In genomic region chr15:49083471-49084284, GRCh38 we compare ENCODE assay signal across 18 cellular contexts. TPM values are rescaled to one million over a fixed set of nuclear protein-coding genes. Genes with fewer than 3 reads are reported as not detected.
DNase-seq lines count a peak whose midpoint lies in the region; ATAC-seq and TF ChIP-seq lines count a peak whose summit lies in the region.
"Had no signal": no experiment of that assay in that cellular context is flagged by ENCODE, and none has a peak within 500 bp of the region (broad histone marks: within the 10 kb centered on the region; RNA-seq: fewer than 3 reads in every experiment).

No MANE protein-coding gene starts in this region.

- H2AFZ ChIP-seq in smooth muscle cell (ENCODE audit: low read depth), result no peak overlapping the region
- H2AFZ ChIP-seq in OCI-LY7 (ENCODE audit: low read length), result no peak overlapping the region

- H3K4me3 ChIP-seq in smooth muscle cell (no peak overlapping the region), OCI-LY7 (ENCODE audit: low read depth, low read length, poor library complexity, severe bottlenecking) (no peak overlapping the region), uterus (no peak overlapping the region)
- H3K4me3 ChIP-seq: ascending aorta, esophagus muscularis mucosa, HAP-1 had no signal

- H3K36me3 ChIP-seq in smooth muscle cell (ENCODE audit: low read depth), result no peaks in the 10 kb centered on the region
- no peaks in the 10 kb centered on the region for H3K36me3 ChIP-seq in OCI-LY7 (ENCODE audit: insufficient read depth, low read length)
- no peaks in the 10 kb centered on the region for H3K36me3 ChIP-seq in uterus
- H3K36me3 ChIP-seq: ascending aorta, esophagus muscularis mucosa, HAP-1 had no signal

- no peaks in the 10 kb centered on the region for H4K20me1 ChIP-seq in smooth muscle cell (ENCODE audit: low read depth)
- no peaks in the 10 kb centered on the region for H4K20me1 ChIP-seq in OCI-LY7 (ENCODE audit: insufficient read depth, low read length)

- no peak overlapping the region for H3K9ac ChIP-seq in smooth muscle cell (ENCODE audit: low read depth)

- no peak for TF ChIP-seq POLR2A in uterus (IDR thresholded peaks at IDR 0.05)

- no peaks in the 10 kb centered on the region for H3K4me1 ChIP-seq in smooth muscle cell (ENCODE audit: low read depth)
- H3K4me1 ChIP-seq in OCI-LY7 (ENCODE audit: insufficient read depth, low read length, poor library complexity, severe bottlenecking), result no peaks in the 10 kb centered on the region
- H3K4me1 ChIP-seq in uterus, result no peaks in the 10 kb centered on the region
- H3K4me1 ChIP-seq: ascending aorta, esophagus muscularis mucosa, HAP-1 had no signal

- 66% methylated on average over 5 of the region's 5 CpGs for WGBS in smooth muscle cell (ENCODE audit: low lambda C conversion rate)

- no peak for ATAC-seq in HG03039 (IDR thresholded peaks at IDR 0.05; ENCODE audit: unreplicated experiment)
- ATAC-seq in GM21390 (IDR thresholded peaks at IDR 0.05; ENCODE audit: unreplicated experiment), result no peak
- ATAC-seq: activated T-helper 17 cell treated with anti-CD3 and anti-CD28 coated beads, Interleukin-2, amount 50 U/mL, for 72 hours; WTC11 had no signal

- H3K9me3 ChIP-seq in smooth muscle cell (replicated peaks; ENCODE audit: low read depth) (no peaks in the 10 kb centered on the region), OCI-LY7 (ENCODE audit: low read length) (no peaks in the 10 kb centered on the region), uterus (no peaks in the 10 kb centered on the region)
- H3K9me3 ChIP-seq: ascending aorta, esophagus muscularis mucosa, HAP-1 had no signal

- H3K27me3 ChIP-seq in smooth muscle cell (ENCODE audit: low read depth), result no peaks in the 10 kb centered on the region
- no peaks in the 10 kb centered on the region for H3K27me3 ChIP-seq in uterus
- H3K27me3 ChIP-seq: ascending aorta, esophagus muscularis mucosa had no signal

- H3K9me2 ChIP-seq in OCI-LY7 (ENCODE audit: insufficient read depth, low read length), result no peaks in the 10 kb centered on the region

- peak; percentile 84 for DNase-seq in EH (ENCODE audit: low read depth)
- DNase-seq in amniotic epithelial cell (ENCODE audit: low read depth), result peak; percentile 56
- peak; percentile 9 for DNase-seq in fibroblast of the conjunctiva (ENCODE audit: low read depth)
- DNase-seq in smooth muscle cell (lab: John Stamatoyannopoulos, UW; ENCODE audit: unreplicated experiment), result no peak
- DNase-seq in OCI-LY7 (ENCODE audit: low spot score), result no peak
- no peak for DNase-seq in uterus
- DNase-seq: hypothalamus; NCI-H1436 treated with DMSO at 0.1 percent for 48 hours; NCI-H2227 treated with DMSO at 0.1 percent for 48 hours; stimulated activated naive CD4-positive, alpha-beta T cell treated with Interleukin-2 at 50 U/mL for 16 hours; T-helper 1 cell had no signal

- TF ChIP-seq CTCF in smooth muscle cell (IDR thresholded peaks at IDR 0.05; ENCODE audit: borderline replicate concordance, insufficient read depth, poor library complexity, severe bottlenecking), result no peak
- TF ChIP-seq CTCF in OCI-LY7 (conservative IDR thresholded peaks at IDR 0.05; ENCODE audit: low read length), result no peak
- TF ChIP-seq CTCF in uterus (IDR thresholded peaks at IDR 0.05), result no peak

- H3F3A ChIP-seq in smooth muscle cell (ENCODE audit: low read depth), result no peaks in the 10 kb centered on the region

- peak overlapping the region; percentile 54 for H3K27ac ChIP-seq in smooth muscle cell (ENCODE audit: low read depth)
- H3K27ac ChIP-seq in OCI-LY7 (ENCODE audit: low read depth, low read length, poor library complexity, severe bottlenecking), result no peak overlapping the region
- H3K27ac ChIP-seq in uterus, result no peak overlapping the region
- H3K27ac ChIP-seq: ascending aorta, esophagus muscularis mucosa had no signal

- no TSS peak for BruUV-seq in OCI-LY7 (replicated peaks; lab: Mats Ljungman, UMichigan)

- POLR2A ChIA-PET in OCI-LY7 (lab: Charles Lee), result interaction anchor here (0.9 to 1.2 kb wide), 3 partner anchors 8 to 108 kb away, joined by 3 to 4 read pairs (median 3); no protein-coding TSS in a partner anchor

- H3K4me2 ChIP-seq in smooth muscle cell (peak overlapping the region; percentile 18), OCI-LY7 (ENCODE audit: low read length) (no peak overlapping the region)

- H3K79me2 ChIP-seq in smooth muscle cell (ENCODE audit: low read depth), result no peaks in the 10 kb centered on the region
- no peaks in the 10 kb centered on the region for H3K79me2 ChIP-seq in OCI-LY7 (ENCODE audit: insufficient read depth, low read depth, low read length)

- CTCF ChIA-PET in OCI-LY7 (lab: Charles Lee; ENCODE audit: unreplicated experiment), result no interaction called here

- intact Hi-C loops in OCI-LY7 (cut with micrococcal nuclease; ENCODE audit: unreplicated experiment) (no loop called here), uterus (cut with DNase I; ENCODE audit: low total_unique reads) (no loop called here)

RNA-seq across cellular contexts. Expression of gene SECISBP2L, which starts 37.4 kb away (rescaled TPM):
- total RNA-seq in smooth muscle cell (24.0 and 38.9 TPM in 2 replicates), OCI-LY7 (2022) (26.3 and 34.0 TPM in 2 replicates), uterus (10 to 100 TPM; 24.8 to 73.9 (median 47.6) TPM)
- 12.2 and 13.7 TPM in 2 replicates for polyA plus RNA-seq in smooth muscle cell
- total RNA-seq in OCI-LY7 (2014; rRNA removed; shearing (Covaris generic)), result 13.3 and 15.4 TPM in 2 replicates

Comparison
In these comparisons a context has a peak if more than half of its experiments do, and no peak if none do; other contexts are left out.
1. DNase-seq: peak in EH (single experiment), amniotic epithelial cell (single experiment) and fibroblast of the conjunctiva (single experiment); none in smooth muscle cell (single experiment), OCI-LY7 (single experiment) and uterus (0 of 2).